ENCODE assay signal across 13 cellular contexts in genomic region chr19:50557009-50557613, GRCh38. TPM values are rescaled to one million over a fixed set of nuclear protein-coding genes. Genes with fewer than 3 reads are reported as not detected.
DNase-seq lines count a peak whose midpoint lies in the region; ATAC-seq, FAIRE-seq and TF ChIP-seq lines count a peak whose summit lies in the region.
"Had no signal": no experiment of that assay in that cellular context is flagged by ENCODE, and none has a peak within 500 bp of the region (broad histone marks: within the 10 kb centered on the region; RNA-seq: fewer than 3 reads in every experiment).

No MANE protein-coding gene starts in this region.

- peak overlapping the region; percentile 89 for H3K4me2 ChIP-seq in K562 (ENCODE audit: insufficient read depth, low read length)

- BruUV-seq in K562 (replicated peaks; lab: Mats Ljungman, UMichigan), result no TSS peak

- H3K9me1 ChIP-seq in K562 (ENCODE audit: control insufficient read depth, insufficient read depth, low read length), result no peaks in the 10 kb centered on the region

- peak; percentile 15 for ATAC-seq in K562
- ATAC-seq in foreskin keratinocyte, result no peak
- ATAC-seq in GM19324 (IDR thresholded peaks at IDR 0.05; ENCODE audit: low FRiP score, unreplicated experiment), result no peak
- no peak for ATAC-seq in GM21360 (IDR thresholded peaks at IDR 0.05; ENCODE audit: unreplicated experiment)

- H3K27ac Mint-ChIP-seq in mesothelial cell of epicardium, result no peak overlapping the region
- H3K27ac Mint-ChIP-seq: CD4-positive, alpha-beta T cell; T-cell had no signal

- FAIRE-seq in K562 (lab: Jason Lieb, UNC), result no peak

- 21% methylated on average over 12 of the region's 20 CpGs for WGBS in K562 (ENCODE audit: insufficient coverage, low coverage, missing lambda C conversion rate)

- H3K4me1 Mint-ChIP-seq in mesothelial cell of epicardium, result peaks cover 14% of the 10 kb centered on the region

- peaks cover 8% of the 10 kb centered on the region for H4K20me1 ChIP-seq in K562 (replicated peaks; ENCODE audit: control insufficient read depth, insufficient read depth, low read length)

- TF ChIP-seq EP300 in K562 (IDR thresholded peaks at IDR 0.05; ENCODE audit: low read length), result no peak

- H3K9me3 Mint-ChIP-seq in mesothelial cell of epicardium, result no peaks in the 10 kb centered on the region
- H3K9me3 Mint-ChIP-seq: CD4-positive, alpha-beta T cell; T-cell had no signal

- H3K79me2 ChIP-seq in K562 (ENCODE audit: control insufficient read depth, insufficient read depth, low read length), result no peaks in the 10 kb centered on the region

- H3K27ac ChIP-seq in HUES48 (ENCODE audit: low read depth, low read length) (no peak overlapping the region), K562 (ENCODE audit: extremely low read depth, low read depth, low read length) (no peak overlapping the region), foreskin keratinocyte (no peak overlapping the region)

- TF ChIP-seq RAD21 in K562 (CRISPR knock-in tag; conservative IDR thresholded peaks at IDR 0.05 in 1 of 2, IDR thresholded peaks at IDR 0.05 in 1 of 2), result no peak

- H3K9ac ChIP-seq in HUES48 (ENCODE audit: low read depth, low read length) (no peak overlapping the region), K562 (ENCODE audit: insufficient read depth in 1 of 2, low read depth in 2 of 2, low read length in 2 of 2) (peak overlapping the region; percentile 53 to 90; a peak in 3 of 4 replicates)

- H3K36me3 ChIP-seq in BJ (ENCODE audit: control insufficient read depth, insufficient read depth, low read length) (no peaks in the 10 kb centered on the region), HUES48 (ENCODE audit: control insufficient read depth, insufficient read depth, low read length) (no peaks in the 10 kb centered on the region), K562 (ENCODE audit: control insufficient read depth, insufficient read depth, low read length) (no peaks in the 10 kb centered on the region)

- CTCF ChIA-PET in BJ (lab: Yijun Ruan, JAX) (interaction anchor here (0.6 to 4.3 kb wide), 20 partner anchors 15 to 365 kb away, joined by 3 to 37 read pairs (median 4); no protein-coding TSS in a partner anchor), K562 (lab: Yijun Ruan, JAX; ENCODE audit: low intra/inter-chr PET ratio) (interaction anchor here (0.6 to 1.1 kb wide), 4 partner anchors 9 to 200 kb away, joined by 3 to 4 read pairs (median 3); no protein-coding TSS in a partner anchor)

- H3K27me3 ChIP-seq in BJ (ENCODE audit: control insufficient read depth, insufficient read depth, low read length) (peaks cover 4% of the 10 kb centered on the region; the same call in 1 of the 2 replicates), HUES48 (ENCODE audit: control insufficient read depth, insufficient read depth, low read length) (peaks cover 36% of the 10 kb centered on the region), K562 (ENCODE audit: control insufficient read depth in 2 of 2, insufficient read depth in 2 of 2, low read length in 2 of 2) (peaks cover 0 to 13% of the 10 kb centered on the region in 2 experiments; a peak in 2 of 5 replicates), foreskin keratinocyte (peaks cover 28% of the 10 kb centered on the region)

- TF ChIP-seq POLR2A in K562 (conservative IDR thresholded peaks at IDR 0.05), result no peak

- TF ChIP-seq CTCF in BJ (IDR thresholded peaks at IDR 0.05; ENCODE audit: insufficient read depth, low read depth, low read length) (no peak), K562 (IDR thresholded peaks at IDR 0.05 in 2 of 3, conservative IDR thresholded peaks at IDR 0.05 in 1 of 3; ENCODE audit: insufficient read depth in 2 of 3, low read depth in 1 of 3, low read length in 3 of 3) (no peak), mesothelial cell of epicardium (IDR thresholded peaks at IDR 0.05; ENCODE audit: unreplicated experiment) (no peak), foreskin keratinocyte (conservative IDR thresholded peaks at IDR 0.05) (no peak)

- in situ Hi-C loops in K562 (cut with MboI), result no loop called here

- intact Hi-C loops in K562 (cut with micrococcal nuclease), result no loop called here

- peak overlapping the region; percentile 98 for H2AFZ ChIP-seq in K562 (ENCODE audit: low read depth, low read length)

- H3K4me3 Mint-ChIP-seq in mesothelial cell of epicardium, result peak overlapping the region; percentile 91

- no peaks in the 10 kb centered on the region for H3K9me3 ChIP-seq in HUES48 (ENCODE audit: control insufficient read depth, insufficient read depth, low read length)
- H3K9me3 ChIP-seq in K562 (replicated peaks; ENCODE audit: control insufficient read depth, insufficient read depth, low read depth, low read length), result no peaks in the 10 kb centered on the region

- peaks cover 4% of the 10 kb centered on the region; the same call in 1 of the 2 replicates for H3K4me1 ChIP-seq in HUES48 (ENCODE audit: control insufficient read depth, insufficient read depth, low read length)
- H3K4me1 ChIP-seq in K562 (replicated peaks in 1 of 2; ENCODE audit: control insufficient read depth in 2 of 2, insufficient read depth in 2 of 2, low read length in 2 of 2), result peaks cover 18 to 27% of the 10 kb centered on the region in 2 experiments
- no peaks in the 10 kb centered on the region for H3K4me1 ChIP-seq in foreskin keratinocyte

- H3K36me3 Mint-ChIP-seq in mesothelial cell of epicardium, result no peaks in the 10 kb centered on the region
- H3K36me3 Mint-ChIP-seq: T-cell had no signal

- H3K4me3 ChIP-seq in BJ (ENCODE audit: low read depth, low read length) (peak overlapping the region; percentile 39), HUES48 (ENCODE audit: low read depth, low read length) (peak overlapping the region; percentile 89), K562 (peak overlapping the region; percentile 54)

- peaks cover 89% of the 10 kb centered on the region for H3K27me3 Mint-ChIP-seq in mesothelial cell of epicardium (ENCODE audit: low read depth)

- no peak for DNase-seq in BJ (ENCODE audit: low read depth)
- DNase-seq in K562 (ENCODE audit: extremely low read depth in 1 of 4, low spot score in 3 of 4), result peak; percentile 34 to 48 (median 41)
- no peak for DNase-seq in mesothelial cell of epicardium (ENCODE audit: low spot score in 2 of 2, unreplicated experiment in 2 of 2)
- no peak for DNase-seq in foreskin keratinocyte
- DNase-seq in GOT3 (lab: John Stamatoyannopoulos, UW), result no peak

- POLR2A ChIA-PET in BJ (lab: Charles Lee), result interaction anchor here (0.6 kb wide), 1 partner anchor 46 kb away, joined by 4 read pairs; the partner anchor contains the start of gene JOSD2
- POLR2A ChIA-PET in K562 (lab: Yijun Ruan, JAX), result interaction anchor here (0.6 to 1.2 kb wide), 2 partner anchors 17 to 191 kb away, joined by 3 to 4 read pairs; no protein-coding TSS in a partner anchor

RNA-seq across cellular contexts. Expression of gene LRRC4B, which starts 11.1 kb away (rescaled TPM):
- polyA plus RNA-seq in BJ (2011; rRNA removed) (0.04 and 0.06 TPM in 2 replicates), K562 (2011; rRNA removed) (3.0 and 4.0 TPM in 2 replicates), K562 (2014; fragmentation: Illumina TruSeq; extraction: Trizol) (0.21 and 2.7 TPM in 2 replicates), K562 (2014; fragmentation: Nextera tagmentation; extraction: Ambion mirVana) (not detected), K562 (2014; rRNA removed) (2.0 and 3.1 TPM in 2 replicates), foreskin keratinocyte (not detected in 2 replicates)
- polyA minus RNA-seq in BJ (2011; rRNA and poly(A)+ RNA removed), result 0.09 TPM in 1 of 2 replicates, not detected in the other
- total RNA-seq in K562 (2011; cell fraction: chromatin; rRNA removed; ENCODE audit: low replicate concordance), result 1.8 and 10.9 TPM in 2 replicates
- total RNA-seq in K562 (2011; cell fraction: nucleolus; rRNA removed), result 7.1 and 16.3 TPM in 2 replicates
- 5.1 and 6.8 TPM in 2 replicates for total RNA-seq in K562 (2011; cell fraction: nucleoplasm; rRNA removed)
- total RNA-seq in K562 (2014; rRNA removed) (2.9 TPM in 2 replicates), K562 (2014; rRNA removed; fragmentation: Illumina TruSeq; extraction: Trizol) (0.10 and 0.18 TPM in 2 replicates), K562 (2015; rRNA removed; fragmentation: Illumina TruSeq; extraction: Trizol) (1.1 TPM in 2 replicates), K562 (2021) (9.5 and 9.6 TPM in 2 replicates), mesothelial cell of epicardium (15.2 to 16.9 TPM (median 16.3 TPM) in 3 replicates), foreskin keratinocyte (not detected in 2 replicates)
- polyA plus RNA-seq in K562 (2011; cell fraction: cytosol; rRNA removed), result 3.9 and 17.2 TPM in 2 replicates
- 2.5 and 6.6 TPM in 2 replicates for polyA plus RNA-seq in K562 (2011; cell fraction: nucleus; rRNA removed)
- polyA plus RNA-seq in K562 (2012), result 4.6 and 8.7 TPM in 2 replicates
- polyA minus RNA-seq in K562 (2011; rRNA and poly(A)+ RNA removed), result 1.5 and 2.8 TPM in 2 replicates
- polyA minus RNA-seq in K562 (2011; cell fraction: cytosol; rRNA and poly(A)+ RNA removed), result 15.2 and 16.2 TPM in 2 replicates
- 1.9 and 2.2 TPM in 2 replicates for polyA minus RNA-seq in K562 (2011; cell fraction: nucleus; rRNA and poly(A)+ RNA removed)
- total RNA-seq: activated CD4-positive, alpha-beta T cell treated with anti-CD3 and anti-CD28 coated beads for 36 hours; CD4-positive, alpha-beta T cell; LHCN-M2; T-cell had no signal

RNA-seq across cellular contexts. Expression of gene ASPDH, which starts 43.4 kb away (rescaled TPM):
- not detected in 2 replicates for polyA plus RNA-seq in BJ (2011; rRNA removed)
- not detected in 2 replicates for polyA minus RNA-seq in BJ (2011; rRNA and poly(A)+ RNA removed)
- not detected in 2 replicates for total RNA-seq in K562 (2011; cell fraction: chromatin; rRNA removed; ENCODE audit: low replicate concordance)
- total RNA-seq in K562 (2011; cell fraction: nucleolus; rRNA removed), result not detected in 2 replicates
- not detected in 2 replicates for total RNA-seq in K562 (2011; cell fraction: nucleoplasm; rRNA removed)
- not detected in 2 replicates for total RNA-seq in K562 (2014; rRNA removed)
- not detected in 2 replicates for total RNA-seq in K562 (2014; rRNA removed; fragmentation: Illumina TruSeq; extraction: Trizol)
- total RNA-seq in K562 (2015; rRNA removed; fragmentation: Illumina TruSeq; extraction: Trizol), result not detected in 2 replicates
- total RNA-seq in K562 (2021), result not detected in 2 replicates
- polyA plus RNA-seq in K562 (2011; rRNA removed), result not detected in 2 replicates
- polyA plus RNA-seq in K562 (2011; cell fraction: cytosol; rRNA removed), result not detected in 2 replicates
- polyA plus RNA-seq in K562 (2011; cell fraction: nucleus; rRNA removed), result not detected in 2 replicates
- 0.39 and 0.40 TPM in 2 replicates for polyA plus RNA-seq in K562 (2012)
- polyA plus RNA-seq in K562 (2014; fragmentation: Illumina TruSeq; extraction: Trizol), result not detected in 2 replicates
- polyA plus RNA-seq in K562 (2014; fragmentation: Nextera tagmentation; extraction: Ambion mirVana), result not detected
- polyA plus RNA-seq in K562 (2014; rRNA removed), result not detected in 2 replicates
- not detected in 2 replicates for polyA minus RNA-seq in K562 (2011; rRNA and poly(A)+ RNA removed)
- not detected in 2 replicates for polyA minus RNA-seq in K562 (2011; cell fraction: cytosol; rRNA and poly(A)+ RNA removed)
- polyA minus RNA-seq in K562 (2011; cell fraction: nucleus; rRNA and poly(A)+ RNA removed), result not detected in 2 replicates
- 0.70 TPM in 1 of 3 replicates, not detected in the others for total RNA-seq in mesothelial cell of epicardium
- not detected in 2 replicates for total RNA-seq in foreskin keratinocyte
- polyA plus RNA-seq in foreskin keratinocyte, result not detected in 2 replicates
- total RNA-seq: activated CD4-positive, alpha-beta T cell treated with anti-CD3 and anti-CD28 coated beads for 36 hours; CD4-positive, alpha-beta T cell; LHCN-M2; renal cortical epithelial cell; T-cell had no signal

RNA-seq across cellular contexts. Expression of gene JOSD2, which starts 46.1 kb away (rescaled TPM):
- 39.0 and 44.9 TPM in 2 replicates for polyA plus RNA-seq in BJ (2011; rRNA removed)
- 3.7 and 3.9 TPM in 2 replicates for polyA minus RNA-seq in BJ (2011; rRNA and poly(A)+ RNA removed)
- 2.5 TPM in 1 of 2 replicates, not detected in the other for total RNA-seq in K562 (2011; cell fraction: chromatin; rRNA removed; ENCODE audit: low replicate concordance)
- 1.2 and 1.8 TPM in 2 replicates for total RNA-seq in K562 (2011; cell fraction: nucleolus; rRNA removed)
- 3.2 and 4.7 TPM in 2 replicates for total RNA-seq in K562 (2011; cell fraction: nucleoplasm; rRNA removed)
- 12.0 and 15.5 TPM in 2 replicates for total RNA-seq in K562 (2014; rRNA removed)
- 0.55 and 0.61 TPM in 2 replicates for total RNA-seq in K562 (2014; rRNA removed; fragmentation: Illumina TruSeq; extraction: Trizol)
- total RNA-seq in K562 (2015; rRNA removed; fragmentation: Illumina TruSeq; extraction: Trizol), result 3.1 and 4.5 TPM in 2 replicates
- total RNA-seq in K562 (2021), result 13.6 and 17.8 TPM in 2 replicates
- polyA plus RNA-seq in K562 (2011; rRNA removed), result 3.3 and 3.8 TPM in 2 replicates
- 7.6 and 42.8 TPM in 2 replicates for polyA plus RNA-seq in K562 (2011; cell fraction: cytosol; rRNA removed)
- 3.9 and 12.6 TPM in 2 replicates for polyA plus RNA-seq in K562 (2011; cell fraction: nucleus; rRNA removed)
- 10.4 and 14.8 TPM in 2 replicates for polyA plus RNA-seq in K562 (2012)
- 1.3 and 3.3 TPM in 2 replicates for polyA plus RNA-seq in K562 (2014; fragmentation: Illumina TruSeq; extraction: Trizol)
- polyA plus RNA-seq in K562 (2014; fragmentation: Nextera tagmentation; extraction: Ambion mirVana), result under 1 TPM; 0.06 to 0.95 TPM
- polyA plus RNA-seq in K562 (2014; rRNA removed), result 12.5 and 14.4 TPM in 2 replicates
- 0.32 and 0.66 TPM in 2 replicates for polyA minus RNA-seq in K562 (2011; rRNA and poly(A)+ RNA removed)
- polyA minus RNA-seq in K562 (2011; cell fraction: cytosol; rRNA and poly(A)+ RNA removed), result 4.2 and 5.2 TPM in 2 replicates
- 1.8 and 3.6 TPM in 2 replicates for polyA minus RNA-seq in K562 (2011; cell fraction: nucleus; rRNA and poly(A)+ RNA removed)
- total RNA-seq in mesothelial cell of epicardium, result 16.4 to 18.7 TPM (median 17.5 TPM) in 3 replicates
- total RNA-seq in foreskin keratinocyte, result 36.5 and 51.0 TPM in 2 replicates
- 69.8 and 94.1 TPM in 2 replicates for polyA plus RNA-seq in foreskin keratinocyte

Comparison
In these comparisons a context has a peak if more than half of its experiments do, and no peak if none do; other contexts are left out.
1. DNase-seq: peak in K562 (4 of 4); none in BJ (single experiment), mesothelial cell of epicardium (0 of 2), foreskin keratinocyte (0 of 2) and GOT3 (single experiment).
2. H3K4me3 ChIP-seq: peak in every context shown above with its lines; median percentile 89 in HUES48; 54 in K562; 39 in BJ.